ENCODE assay signal across 8 cellular contexts in genomic region chr1:62439652-62440371, GRCh38. TPM values are rescaled to one million over a fixed set of nuclear protein-coding genes. Genes with fewer than 3 reads are reported as not detected.
A peak's percentile ranks its signal among the peaks of the same experiment; 100 is the strongest.
DNase-seq lines count a peak whose midpoint lies in the region; ATAC-seq and TF ChIP-seq lines count a peak whose summit lies in the region.

No MANE protein-coding gene starts in this region.

- peaks cover 21 to 50% of the 10 kb centered on the region in 2 donors for H3K36me3 Mint-ChIP-seq in CD4-positive, alpha-beta memory T cell
- peaks cover 40% of the 10 kb centered on the region for H3K36me3 Mint-ChIP-seq in brain

- TF ChIP-seq POLR2A in testis (IDR thresholded peaks at IDR 0.05) = no peak

- 57 to 60% methylated on average over 4 of the region's 4 CpGs for WGBS in testis, 2 donors

- peak in 1 of 5 donors; percentile 13 for DNase-seq in CD4-positive, alpha-beta memory T cell
- DNase-seq in GM20000 (ENCODE audit: low spot score) (peak; percentile 54), SKM-1 treated with dmso at 0.1 percent for 144 hours (lab: John Stamatoyannopoulos, UW; ENCODE audit: unreplicated experiment) (no peak), testis (no peak), left ventricle myocardium superior (no peak), DMS53 treated with DMSO at 0.1 percent for 48 hours (lab: John Stamatoyannopoulos, UW; ENCODE audit: unreplicated experiment) (no peak)

- no peak for TF ChIP-seq CTCF in GM20000 (IDR thresholded peaks at IDR 0.05; ENCODE audit: extremely low read depth, missing control alignments)
- TF ChIP-seq CTCF in brain (conservative IDR thresholded peaks at IDR 0.05) = peak in 1 of 2 experiments; percentile 18
- no peak for TF ChIP-seq CTCF in testis (IDR thresholded peaks at IDR 0.05)

- no peak for ATAC-seq in left ventricle myocardium superior

- CTCF ChIA-PET in CD4-positive, alpha-beta memory T cell (lab: Charles Lee; ENCODE audit: partially characterized antibody) = interaction anchor here (0.6 to 1.6 kb wide), 4 partner anchors 11 to 932 kb away, joined by 3 to 6 read pairs (median 3); no protein-coding TSS in a partner anchor

- peaks cover 45% of the 10 kb centered on the region for H3K4me1 ChIP-seq in CD4-positive, alpha-beta memory T cell (ENCODE audit: insufficient read depth, low read length)
- H3K4me1 ChIP-seq in HUES6 (ENCODE audit: control insufficient read depth, insufficient read depth, low read length) = peaks cover 8% of the 10 kb centered on the region; the same call in 1 of the 2 replicates
- H3K4me1 ChIP-seq in testis = peaks cover 8% of the 10 kb centered on the region

- H3K9me3 ChIP-seq in CD4-positive, alpha-beta memory T cell (ENCODE audit: control insufficient read depth in 1 of 2, low read length in 2 of 2) = no peaks in the 10 kb centered on the region
- no peaks in the 10 kb centered on the region for H3K9me3 ChIP-seq in HUES6 (ENCODE audit: control insufficient read depth, insufficient read depth, low read depth, low read length)
- no peaks in the 10 kb centered on the region for H3K9me3 ChIP-seq in testis

- POLR2A ChIA-PET in CD4-positive, alpha-beta memory T cell (lab: Charles Lee; ENCODE audit: partially characterized antibody) = no interaction called here

- H3K36me3 ChIP-seq in CD4-positive, alpha-beta memory T cell (ENCODE audit: insufficient read depth, low read length) = peaks cover 26% of the 10 kb centered on the region
- H3K36me3 ChIP-seq in HUES6 (ENCODE audit: control insufficient read depth, insufficient read depth, low read length) = peaks cover 45% of the 10 kb centered on the region
- H3K36me3 ChIP-seq in testis (ENCODE audit: low read depth, missing control alignments) = no peaks in the 10 kb centered on the region

- peak overlapping the region in 5 of 7 donors; percentile 29 to 90 (median 60) for H3K27ac Mint-ChIP-seq in CD4-positive, alpha-beta memory T cell
- H3K27ac Mint-ChIP-seq in brain = peak overlapping the region in 1 of 5 experiments; percentile 45

- H3K4me3 Mint-ChIP-seq in CD4-positive, alpha-beta memory T cell = peak overlapping the region; percentile 87 to 97 (median 94)
- peak overlapping the region; percentile 79 to 93 (median 87) for H3K4me3 Mint-ChIP-seq in brain

- intact Hi-C loops in CD4-positive, alpha-beta memory T cell (cut with micrococcal nuclease) = loop anchor here (5.0 kb wide), 1 partner anchor 247 kb away; the partner anchor contains the start of gene DOCK7
- intact Hi-C loops in testis (cut with DNase I; ENCODE audit: low total_unique reads) (no loop called here), left ventricle myocardium superior (cut with micrococcal nuclease) (no loop called here)

- H3K27me3 Mint-ChIP-seq in CD4-positive, alpha-beta memory T cell = peaks cover 0 to 2% of the 10 kb centered on the region in 2 donors
- peaks cover 19% of the 10 kb centered on the region for H3K27me3 Mint-ChIP-seq in brain

- no peaks in the 10 kb centered on the region for H3K27me3 ChIP-seq in CD4-positive, alpha-beta memory T cell (ENCODE audit: insufficient read depth, low read length)
- H3K27me3 ChIP-seq in HUES6 (ENCODE audit: control insufficient read depth, insufficient read depth, low read length) (no peaks in the 10 kb centered on the region), testis (no peaks in the 10 kb centered on the region)

- no peak overlapping the region for H3K9ac ChIP-seq in HUES6 (ENCODE audit: low read length)

- H3K27ac ChIP-seq in CD4-positive, alpha-beta memory T cell (ENCODE audit: low read depth, low read length) = peak overlapping the region; percentile 18
- H3K27ac ChIP-seq in HUES6 (ENCODE audit: low read depth, low read length) = 0 out of 2 replicates have a peak overlapping the region, but pooled peaks have one; percentile 9
- H3K27ac ChIP-seq in testis = no peak overlapping the region

- H3K9me3 Mint-ChIP-seq in CD4-positive, alpha-beta memory T cell = peaks cover 0 to 3% (median 0%) of the 10 kb centered on the region in 8 donors
- no peaks in the 10 kb centered on the region for H3K9me3 Mint-ChIP-seq in brain

- peak overlapping the region in 1 of 2 donors; percentile 15 for H3K4me3 ChIP-seq in CD4-positive, alpha-beta memory T cell (ENCODE audit: low read length in 2 of 2)
- H3K4me3 ChIP-seq in HUES6 (ENCODE audit: low read depth, low read length) (peak overlapping the region; percentile 72; the same call in 1 of the 2 replicates), testis (no peak overlapping the region)

- H3K4me1 Mint-ChIP-seq in CD4-positive, alpha-beta memory T cell = peaks cover 28 to 66% (median 43%) of the 10 kb centered on the region in 4 donors
- peaks cover 56% of the 10 kb centered on the region for H3K4me1 Mint-ChIP-seq in brain

RNA-seq across cellular contexts. Expression of gene USP1, which starts 3.0 kb away (rescaled TPM):
- total RNA-seq in CD4-positive, alpha-beta memory T cell = 10 to 100 TPM; 46.3 to 50.0 TPM
- polyA plus RNA-seq in CD4-positive, alpha-beta memory T cell = 10 to 100 TPM; 30.2 to 34.8 TPM
- polyA plus RNA-seq in brain (ENCODE audit: insufficient read depth, low read depth, low replicate concordance) (20.3 TPM), testis (ENCODE audit: insufficient read depth, low read depth, low replicate concordance) (43.5 TPM)
- total RNA-seq in testis (10 to 100 TPM; 49.1 to 58.1 TPM), left ventricle myocardium superior (14.1 TPM)

Comparison
In these comparisons a context has a peak if more than half of its experiments do, and no peak if none do; other contexts are left out.
1. H3K27ac ChIP-seq: peak in CD4-positive, alpha-beta memory T cell (single experiment) and HUES6 (single experiment); none in testis (0 of 2).